ENCODE assay signal across 8 cellular contexts in genomic region chr2:69917854-69918253, GRCh38. TPM values are rescaled to one million over a fixed set of nuclear protein-coding genes. Genes with fewer than 3 reads are reported as not detected.
DNase-seq lines count a peak whose midpoint lies in the region; TF ChIP-seq lines count a peak whose summit lies in the region.

No MANE protein-coding gene starts in this region.

- H3K4me3 ChIP-seq in DOHH2 (ENCODE audit: low read length) (no peak overlapping the region), duodenal mucosa (ENCODE audit: low read depth in 1 of 2, low read length in 2 of 2) (peak overlapping the region in 1 of 2 donors; percentile 18), neutrophil (ENCODE audit: low read depth in 1 of 2, low read length in 1 of 2) (peak overlapping the region; percentile 87 to 94)

- DNase-seq in NCI-H460 (ENCODE audit: extremely low read depth, low read depth) = peak; percentile 65
- DNase-seq in mesenteric fat pad (ENCODE audit: low spot score) = no peak
- DNase-seq in NCI-H187 treated with DMSO at 0.1 percent for 48 hours (lab: John Stamatoyannopoulos, UW) = no peak
- DNase-seq in 8988T = no peak
- DNase-seq in GOT3 (lab: John Stamatoyannopoulos, UW) = no peak

- H3K9me2 ChIP-seq in DOHH2 (replicated peaks; ENCODE audit: control insufficient read depth, low read length) = no peaks in the 10 kb centered on the region

- 0 out of 2 replicates have a peak overlapping the region, but pooled peaks have one; percentile 27 for H3K4me2 ChIP-seq in DOHH2 (ENCODE audit: low read length)

- H3K9ac ChIP-seq in duodenal mucosa (ENCODE audit: low read depth in 1 of 2, low read length in 2 of 2) = peak overlapping the region; percentile 1 to 34

- no peaks in the 10 kb centered on the region for H3K27me3 ChIP-seq in DOHH2 (ENCODE audit: control insufficient read depth, low read length)
- no peaks in the 10 kb centered on the region for H3K27me3 ChIP-seq in duodenal mucosa (ENCODE audit: control insufficient read depth in 1 of 2, insufficient read depth in 2 of 2, low read length in 2 of 2)
- H3K27me3 ChIP-seq in neutrophil = no peaks in the 10 kb centered on the region

- peaks cover 17% of the 10 kb centered on the region for H3F3A ChIP-seq in DOHH2 (ENCODE audit: control insufficient read depth, insufficient read depth)

- no peak overlapping the region for H3K27ac ChIP-seq in DOHH2 (ENCODE audit: low read depth, low read length)
- H3K27ac ChIP-seq in duodenal mucosa (ENCODE audit: low read depth, low read length) = peak overlapping the region; percentile 5
- peak overlapping the region; percentile 99 for H3K27ac ChIP-seq in neutrophil

- H3K4me1 ChIP-seq in DOHH2 (ENCODE audit: control insufficient read depth, low read length) (peaks cover 38% of the 10 kb centered on the region), duodenal mucosa (ENCODE audit: control insufficient read depth in 1 of 2, insufficient read depth in 2 of 2, low read length in 2 of 2) (peaks cover 15 to 19% of the 10 kb centered on the region in 2 donors), neutrophil (ENCODE audit: control insufficient read depth in 1 of 2, insufficient read depth in 1 of 2, low read depth in 1 of 2, low read length in 1 of 2) (peaks cover 54 to 75% of the 10 kb centered on the region in 2 experiments)

- no peaks in the 10 kb centered on the region for H4K20me1 ChIP-seq in DOHH2 (ENCODE audit: control insufficient read depth, insufficient read depth, low read depth, low read length)

- H3K9me3 ChIP-seq in DOHH2 (ENCODE audit: control insufficient read depth, insufficient read depth, low read length) = no peaks in the 10 kb centered on the region
- no peaks in the 10 kb centered on the region for H3K9me3 ChIP-seq in duodenal mucosa (ENCODE audit: control insufficient read depth in 1 of 2, low read length in 2 of 2)
- peaks cover 3% of the 10 kb centered on the region for H3K9me3 ChIP-seq in neutrophil

- H3K36me3 ChIP-seq in DOHH2 (ENCODE audit: control insufficient read depth, low read length) (peaks cover 19% of the 10 kb centered on the region), duodenal mucosa (ENCODE audit: control insufficient read depth in 1 of 2, insufficient read depth in 2 of 2, low read length in 2 of 2) (peaks cover 33 to 35% of the 10 kb centered on the region in 2 donors), neutrophil (peaks cover 72% of the 10 kb centered on the region)

- H3K79me2 ChIP-seq in DOHH2 (ENCODE audit: control insufficient read depth, low read length) = peaks cover 5% of the 10 kb centered on the region

- TF ChIP-seq CTCF in DOHH2 (IDR thresholded peaks at IDR 0.05; ENCODE audit: low read depth, low read length, poor library complexity, severe bottlenecking) = no peak
- TF ChIP-seq CTCF in neutrophil (IDR thresholded peaks at IDR 0.05) = no peak

RNA-seq across cellular contexts. Expression of gene MXD1, which starts 2.9 kb away (rescaled TPM):
- 4.4 and 4.9 TPM in 2 replicates for total RNA-seq in NCI-H460 (2014; rRNA removed; shearing (Covaris generic))
- 1.2 and 2.1 TPM in 2 replicates for polyA plus RNA-seq in NCI-H460 (2014; cell fraction: nucleus; rRNA removed)
- 35.1 TPM for total RNA-seq in mesenteric fat pad

RNA-seq across cellular contexts. Expression of gene SNRNP27, which starts 24.1 kb away (rescaled TPM):
- total RNA-seq in NCI-H460 (2014; rRNA removed; shearing (Covaris generic)) = 73.0 and 73.7 TPM in 2 replicates
- 39.7 and 48.5 TPM in 2 replicates for polyA plus RNA-seq in NCI-H460 (2014; cell fraction: nucleus; rRNA removed)
- total RNA-seq in mesenteric fat pad = 54.2 TPM

RNA-seq across cellular contexts. Expression of gene ASPRV1, which starts 43.6 kb away (rescaled TPM):
- 0.12 TPM in 1 of 2 replicates, not detected in the other for total RNA-seq in NCI-H460 (2014; rRNA removed; shearing (Covaris generic))
- polyA plus RNA-seq in NCI-H460 (2014; cell fraction: nucleus; rRNA removed) = 0.64 and 1.7 TPM in 2 replicates
- 1.1 TPM for total RNA-seq in mesenteric fat pad
